31 cellular contexts compared by ENCODE assay signal in genomic region chr12:3147260-3147659, GRCh38.
"Had no signal": no experiment of that assay in that cellular context is flagged by ENCODE, and none has a peak within 500 bp of the region (broad histone marks: within the 10 kb centered on the region; RNA-seq: fewer than 3 reads in every experiment).

No MANE protein-coding gene starts in this region.

- H3K9me3 ChIP-seq: ascending aorta, breast epithelium had no signal

- H3K27ac ChIP-seq: breast epithelium, cardiac muscle cell, coronary artery had no signal

- H3K27me3 ChIP-seq: ascending aorta, breast epithelium, cardiac muscle cell had no signal

- H3K36me3 ChIP-seq: ascending aorta, breast epithelium, cardiac muscle cell had no signal

- ATAC-seq: activated CD8-positive, alpha-beta T cell treated with anti-CD3 and anti-CD28 coated beads for 36 hours; activated naive CD4-positive, alpha-beta T cell treated with anti-CD3 and anti-CD28 coated beads, Interleukin-2, amount 50 U/mL, for 72 hours; esophagus mucosa; WTC11 had no signal

- H3K4me1 Mint-ChIP-seq: activated naive CD4-positive, alpha-beta T cell treated with anti-CD3 and anti-CD28 coated beads, Interleukin-2, amount 10 ng/mL, durations not matched to agents 7 days and 5 days; activated naive CD8-positive, alpha-beta T cell treated with anti-CD3 and anti-CD28 coated beads, Interleukin-2, amount 10 ng/mL, durations not matched to agents 7 days and 5 days had no signal

- DNase-seq: activated CD4-positive, alpha-beta T cell treated with anti-CD3 and anti-CD28 coated beads for 1 hour; activated CD4-positive, alpha-beta T cell treated with anti-CD3 and anti-CD28 coated beads for 4 hours; activated CD4-positive, alpha-beta T cell treated with anti-CD3 and anti-CD28 coated beads, Interleukin-2, amount 50 U/mL, for 1 hour; activated CD4-positive, alpha-beta T cell treated with anti-CD3 and anti-CD28 coated beads, Interleukin-2, amount 50 U/mL, for 48 hours; activated CD8-positive, alpha-beta memory T cell treated with anti-CD3 and anti-CD28 coated beads for 24 hours; activated CD8-positive, alpha-beta T cell treated with anti-CD3 and anti-CD28 coated beads for 36 hours; activated effector memory CD4-positive, alpha-beta T cell treated with anti-CD3 and anti-CD28 coated beads, Interleukin-2, amount 50 U/mL, for 16 hours; activated naive CD4-positive, alpha-beta T cell; activated naive CD4-positive, alpha-beta T cell treated with anti-CD3 and anti-CD28 coated beads, Interleukin-2, amount 10 ng/mL, durations not matched to agents 7 days and 5 days; activated naive CD8-positive, alpha-beta T cell treated with anti-CD3 and anti-CD28 coated beads, Interleukin-2, amount 10 ng/mL, durations not matched to agents 7 days and 5 days; activated T-cell treated with anti-CD3 and anti-CD28 coated beads, Interleukin-2, amount 50 U/mL, for 1 hour; activated T-cell treated with anti-CD3 and anti-CD28 coated beads, Interleukin-2, amount 50 U/mL, for 48 hours; central memory CD4-positive, alpha-beta T cell; cerebellar nuclear complex; dorsolateral prefrontal cortex; effector memory CD4-positive, alpha-beta T cell; endodermal cell; foreskin fibroblast; head of caudate nucleus; T-helper 2 cell had no signal

- H3K9me3 Mint-ChIP-seq: activated CD8-positive, alpha-beta T cell treated with anti-CD3 and anti-CD28 coated beads for 36 hours; activated naive CD4-positive, alpha-beta T cell treated with anti-CD3 and anti-CD28 coated beads, Interleukin-2, amount 10 ng/mL, durations not matched to agents 7 days and 5 days; activated naive CD4-positive, alpha-beta T cell treated with anti-CD3 and anti-CD28 coated beads, Interleukin-2, amount 50 U/mL, for 72 hours; activated naive CD8-positive, alpha-beta T cell treated with anti-CD3 and anti-CD28 coated beads, Interleukin-2, amount 10 ng/mL, durations not matched to agents 7 days and 5 days; activated T-helper 1 cell treated with anti-CD3 and anti-CD28 coated beads, Interleukin-12 subunit alpha, Interleukin-12 subunit beta, Interleukin-2, Interleukin-4 antibody, amounts not matched to agents 30 ng/mL and 10 ng/mL and 1 ng/mL, durations not matched to agents 14 hours and 24 hours and 36 hours; activated T-helper 2 cell treated with anti-CD3 and anti-CD28 coated beads, Interferon-gamma antibody, Interleukin-2, Interleukin-4, amounts not matched to agents 10 μg/mL and 5 μg/mL and 100 μg/mL, durations not matched to agents 14 hours and 24 hours and 36 hours; dendritic cell treated with granulocyte-macrophage colony-stimulating factor and Interleukin-4, amounts not matched to agents 40 ng/mL and 50 ng/mL, for 4 days had no signal

- H3K4me3 Mint-ChIP-seq: activated CD8-positive, alpha-beta T cell treated with anti-CD3 and anti-CD28 coated beads for 36 hours; activated naive CD4-positive, alpha-beta T cell treated with anti-CD3 and anti-CD28 coated beads, Interleukin-2, amount 10 ng/mL, durations not matched to agents 7 days and 5 days; activated naive CD8-positive, alpha-beta T cell treated with anti-CD3 and anti-CD28 coated beads, Interleukin-2, amount 10 ng/mL, durations not matched to agents 7 days and 5 days; activated T-helper 1 cell treated with anti-CD3 and anti-CD28 coated beads, Interleukin-12 subunit alpha, Interleukin-12 subunit beta, Interleukin-2, Interleukin-4 antibody, amounts not matched to agents 30 ng/mL and 10 ng/mL and 1 ng/mL, durations not matched to agents 14 hours and 24 hours and 36 hours; brain; dendritic cell treated with granulocyte-macrophage colony-stimulating factor and Interleukin-4, amounts not matched to agents 40 ng/mL and 50 ng/mL, for 4 days; endodermal cell; WTC11 had no signal

- H3K4me3 ChIP-seq: ascending aorta, breast epithelium, cardiac muscle cell, coronary artery, dorsolateral prefrontal cortex had no signal

- H3K27ac Mint-ChIP-seq: activated CD8-positive, alpha-beta T cell treated with anti-CD3 and anti-CD28 coated beads for 36 hours; activated naive CD4-positive, alpha-beta T cell treated with anti-CD3 and anti-CD28 coated beads, Interleukin-2, amount 10 ng/mL, durations not matched to agents 7 days and 5 days; activated naive CD4-positive, alpha-beta T cell treated with anti-CD3 and anti-CD28 coated beads, Interleukin-2, amount 50 U/mL, for 72 hours; activated naive CD8-positive, alpha-beta T cell treated with anti-CD3 and anti-CD28 coated beads, Interleukin-2, amount 10 ng/mL, durations not matched to agents 7 days and 5 days; activated T-helper 1 cell treated with anti-CD3 and anti-CD28 coated beads, Interleukin-12 subunit alpha, Interleukin-12 subunit beta, Interleukin-2, Interleukin-4 antibody, amounts not matched to agents 30 ng/mL and 10 ng/mL and 1 ng/mL, durations not matched to agents 14 hours and 24 hours and 36 hours; activated T-helper 2 cell treated with anti-CD3 and anti-CD28 coated beads, Interferon-gamma antibody, Interleukin-2, Interleukin-4, amounts not matched to agents 10 μg/mL and 5 μg/mL and 100 μg/mL, durations not matched to agents 14 hours and 24 hours and 36 hours; dendritic cell treated with granulocyte-macrophage colony-stimulating factor and Interleukin-4, amounts not matched to agents 40 ng/mL and 50 ng/mL, for 4 days; endodermal cell; WTC11 had no signal

- H3K36me3 Mint-ChIP-seq: activated naive CD4-positive, alpha-beta T cell treated with anti-CD3 and anti-CD28 coated beads, Interleukin-2, amount 10 ng/mL, durations not matched to agents 7 days and 5 days; activated naive CD4-positive, alpha-beta T cell treated with anti-CD3 and anti-CD28 coated beads, Interleukin-2, amount 50 U/mL, for 72 hours; activated naive CD8-positive, alpha-beta T cell treated with anti-CD3 and anti-CD28 coated beads, Interleukin-2, amount 10 ng/mL, durations not matched to agents 7 days and 5 days; WTC11 had no signal
